8 cellular contexts compared by ENCODE assay signal in genomic region chr16:22077700-22078313, GRCh38. TPM values are rescaled to one million over a fixed set of nuclear protein-coding genes. Genes with fewer than 3 reads are reported as not detected.
DNase-seq lines count a peak whose midpoint lies in the region; ATAC-seq and TF ChIP-seq lines count a peak whose summit lies in the region.

No MANE protein-coding gene starts in this region.

- ATAC-seq in activated naive CD4-positive, alpha-beta T cell treated with anti-CD3 and anti-CD28 coated beads, Interleukin-2, amount 50 U/mL, for 72 hours, result peak; percentile 62 to 65
- ATAC-seq in heart right ventricle (peak in 6 of 8 donors; percentile 38 to 70 (median 54)), sciatic nerve (peak; percentile 67), HG03432 (IDR thresholded peaks at IDR 0.05; ENCODE audit: unreplicated experiment) (no peak), GM19397 (IDR thresholded peaks at IDR 0.05; ENCODE audit: unreplicated experiment) (no peak)

- peaks cover 0 to 12% (median 3%) of the 10 kb centered on the region in 9 donors for H3K4me1 ChIP-seq in heart right ventricle

- H3K9me3 ChIP-seq in heart right ventricle, result no peaks in the 10 kb centered on the region

- H3K27ac Mint-ChIP-seq in activated naive CD4-positive, alpha-beta T cell treated with anti-CD3 and anti-CD28 coated beads, Interleukin-2, amount 50 U/mL, for 72 hours, result no peak overlapping the region

- H3K36me3 Mint-ChIP-seq in activated naive CD4-positive, alpha-beta T cell treated with anti-CD3 and anti-CD28 coated beads, Interleukin-2, amount 50 U/mL, for 72 hours, result no peaks in the 10 kb centered on the region

- H3K27ac ChIP-seq in heart right ventricle, result no peak overlapping the region

- H3K9me3 Mint-ChIP-seq in activated naive CD4-positive, alpha-beta T cell treated with anti-CD3 and anti-CD28 coated beads, Interleukin-2, amount 50 U/mL, for 72 hours, result no peaks in the 10 kb centered on the region

- DNase-seq in EH (ENCODE audit: low read depth) (peak; percentile 68), M059J (ENCODE audit: low read depth) (peak; percentile 59), SKM-1 treated with dmso at 0.1 percent for 144 hours (lab: John Stamatoyannopoulos, UW; ENCODE audit: unreplicated experiment) (peak; percentile 60), heart right ventricle (peak; percentile 37 to 67), sciatic nerve (ENCODE audit: low spot score) (peak; percentile 81)
- peak; percentile 58 to 78 for DNase-seq in activated naive CD4-positive, alpha-beta T cell treated with anti-CD3 and anti-CD28 coated beads, Interleukin-2, amount 50 U/mL, for 72 hours (ENCODE audit: low spot score in 2 of 2)

- H3K36me3 ChIP-seq in heart right ventricle, result peaks cover 0 to 44% (median 0%) of the 10 kb centered on the region in 9 donors

- H3K4me3 ChIP-seq in heart right ventricle, result no peak overlapping the region

- peak; percentile 76 to 91 (median 83) for TF ChIP-seq CTCF in heart right ventricle (IDR thresholded peaks at IDR 0.05)

- intact Hi-C loops in heart right ventricle (cut with DNase I) (loop anchor here (1.0 to 10.0 kb wide), 6 partner anchors 76 to 921 kb away; partner anchors contain the start of genes PDZD9 (in 9 of the 10), UQCRC2 (in 2 of the 10) and LDAF1 (in 1 of the 10)), sciatic nerve (cut with DNase I) (no loop called here)

- no peaks in the 10 kb centered on the region for H3K27me3 ChIP-seq in heart right ventricle

- 41 to 47% methylated on average over 8 of the region's 8 CpGs for WGBS in heart right ventricle, 2 donors

RNA-seq across cellular contexts. Expression of gene VWA3A, which starts 14.5 kb away (rescaled TPM):
- not detected in 2 replicates for total RNA-seq in M059J (2014; rRNA removed; shearing (Covaris generic))
- total RNA-seq in activated naive CD4-positive, alpha-beta T cell treated with anti-CD3 and anti-CD28 coated beads, Interleukin-2, amount 50 U/mL, for 72 hours, result under 1 TPM; 0.11 to 0.23 TPM
- total RNA-seq in heart right ventricle, result 1 to 10 TPM in 1 of 10 donors, under 1 TPM in 8, not detected in 1; 0.25 to 1.1 (median 0.31) TPM
- under 1 TPM; 0.01 to 0.22 TPM for polyA plus RNA-seq in heart right ventricle
- 0.71 TPM for total RNA-seq in sciatic nerve

Comparison
In these comparisons a context has a peak if more than half of its experiments do, and no peak if none do; other contexts are left out.
1. ATAC-seq: peak in activated naive CD4-positive, alpha-beta T cell treated with anti-CD3 and anti-CD28 coated beads, Interleukin-2, amount 50 U/mL, for 72 hours (2 of 2), heart right ventricle (6 of 8) and sciatic nerve (single experiment); none in HG03432 (single experiment) and GM19397 (single experiment).
2. Peak in every context shown above with its lines, with median percentiles within 50 percentile points of each other: DNase-seq.